Comparison of ENCODE assay signal across 23 cellular contexts in genomic region chr10:124287071-124287685, GRCh38.
"Had no signal": no experiment of that assay in that cellular context is flagged by ENCODE, and none has a peak within 500 bp of the region (broad histone marks: within the 10 kb centered on the region; RNA-seq: fewer than 3 reads in every experiment).

No MANE protein-coding gene starts in this region.

- H3K4me1 ChIP-seq: breast epithelium, parathyroid adenoma, tibial nerve had no signal

- H3K4me3 ChIP-seq: breast epithelium, esophagus muscularis mucosa, hepatocyte, lower lobe of right lung, SK-N-MC, tibial nerve had no signal

- DNase-seq: activated CD4-positive, alpha-beta memory T cell treated with anti-CD3 and anti-CD28 coated beads, Interleukin-2, amount 10 ng/mL, durations not matched to agents 7 days and 5 days; activated CD4-positive, alpha-beta T cell treated with anti-CD3 and anti-CD28 coated beads for 48 hours; activated CD4-positive, CD25-positive, alpha-beta regulatory T cell; activated naive CD4-positive, alpha-beta T cell treated with anti-CD3 and anti-CD28 coated beads, Interleukin-2, amount 50 U/mL, for 16 hours; activated T-cell treated with anti-CD3 and anti-CD28 coated beads, Interleukin-2, amount 50 U/mL, for 4 hours; cerebellar nuclear complex; effector CD8-positive, alpha-beta T cell; left cardiac atrium; lower lobe of right lung; stimulated activated CD4-positive, alpha-beta T cell treated with anti-CD3 and anti-CD28 coated beads, Interleukin-12 subunit alpha, Interleukin-12 subunit beta, amount 100 ng/mL, for 4 hours; stimulated activated CD4-positive, alpha-beta T cell treated with anti-CD3 and anti-CD28 coated beads, Interleukin-1b, Interleukin-23, amount 100 ng/mL, for 48 hours; stimulated activated naive CD4-positive, alpha-beta T cell treated with Interleukin-2 at 50 U/mL for 16 hours; substantia nigra had no signal

- H3K36me3 Mint-ChIP-seq: mesothelial cell of epicardium; natural killer cell treated with Interleukin-12 subunit alpha and Interleukin-12 subunit beta and Interleukin-15 and Interleukin-18, amount 100 ng/mL, for 72 hours had no signal

- H3K9me3 ChIP-seq: breast epithelium, esophagus muscularis mucosa, lower lobe of right lung, neutrophil, tibial nerve had no signal

- H3K27me3 Mint-ChIP-seq: activated CD4-positive, alpha-beta memory T cell treated with anti-CD3 and anti-CD28 coated beads, Interleukin-2, amount 10 ng/mL, durations not matched to agents 7 days and 5 days; dendritic cell treated with granulocyte-macrophage colony-stimulating factor and Interleukin-4, amounts not matched to agents 40 ng/mL and 50 ng/mL, for 4 days; natural killer cell treated with Interleukin-12 subunit alpha and Interleukin-12 subunit beta and Interleukin-15 and Interleukin-18, amount 100 ng/mL, for 72 hours had no signal

- H3K27ac Mint-ChIP-seq: activated CD4-positive, alpha-beta memory T cell treated with anti-CD3 and anti-CD28 coated beads, Interleukin-2, amount 10 ng/mL, durations not matched to agents 7 days and 5 days; dendritic cell treated with granulocyte-macrophage colony-stimulating factor and Interleukin-4, amounts not matched to agents 40 ng/mL and 50 ng/mL, for 4 days; mesothelial cell of epicardium; natural killer cell treated with Interleukin-12 subunit alpha and Interleukin-12 subunit beta and Interleukin-15 and Interleukin-18, amount 100 ng/mL, for 72 hours had no signal

- H3K4me3 Mint-ChIP-seq: activated CD4-positive, alpha-beta memory T cell treated with anti-CD3 and anti-CD28 coated beads, Interleukin-2, amount 10 ng/mL, durations not matched to agents 7 days and 5 days; activated T-cell treated with anti-CD3 and anti-CD28 coated beads, Interleukin-2, amount 50 U/mL, for 4 hours; dendritic cell treated with granulocyte-macrophage colony-stimulating factor and Interleukin-4, amounts not matched to agents 40 ng/mL and 50 ng/mL, for 4 days; mesothelial cell of epicardium; natural killer cell treated with Interleukin-12 subunit alpha and Interleukin-12 subunit beta and Interleukin-15 and Interleukin-18, amount 100 ng/mL, for 72 hours had no signal

- H3K9me3 Mint-ChIP-seq: activated CD4-positive, alpha-beta memory T cell treated with anti-CD3 and anti-CD28 coated beads, Interleukin-2, amount 10 ng/mL, durations not matched to agents 7 days and 5 days; activated T-cell treated with anti-CD3 and anti-CD28 coated beads, Interleukin-2, amount 50 U/mL, for 4 hours; dendritic cell treated with granulocyte-macrophage colony-stimulating factor and Interleukin-4, amounts not matched to agents 40 ng/mL and 50 ng/mL, for 4 days; mesothelial cell of epicardium; natural killer cell treated with Interleukin-12 subunit alpha and Interleukin-12 subunit beta and Interleukin-15 and Interleukin-18, amount 100 ng/mL, for 72 hours had no signal

- H3K4me1 Mint-ChIP-seq: mesothelial cell of epicardium had no signal

- H3K36me3 ChIP-seq: breast epithelium, esophagus muscularis mucosa, lower lobe of right lung, neutrophil, tibial nerve had no signal

- ATAC-seq: activated T-cell treated with anti-CD3 and anti-CD28 coated beads, Interleukin-2, amount 50 U/mL, for 4 hours; left cardiac atrium; lower lobe of right lung; natural killer cell treated with Interleukin-12 subunit alpha and Interleukin-12 subunit beta and Interleukin-15 and Interleukin-18, amount 100 ng/mL, for 72 hours had no signal

- H3K27me3 ChIP-seq: breast epithelium, esophagus muscularis mucosa, neutrophil, tibial nerve had no signal

- H3K27ac ChIP-seq: breast epithelium, esophagus muscularis mucosa, hepatocyte, lower lobe of right lung, neutrophil, parathyroid adenoma, SK-N-MC, tibial nerve had no signal
